ENCODE assay signal across 8 cellular contexts in genomic region chr3:50192689-50193141, GRCh38. TPM values are rescaled to one million over a fixed set of nuclear protein-coding genes. Genes with fewer than 3 reads are reported as not detected.
DNase-seq lines count a peak whose midpoint lies in the region; ATAC-seq and TF ChIP-seq lines count a peak whose summit lies in the region.

No MANE protein-coding gene starts in this region.

- no peak overlapping the region for H3K27ac Mint-ChIP-seq in activated naive CD8-positive, alpha-beta T cell treated with anti-CD3 and anti-CD28 coated beads, Interleukin-2, amount 50 U/mL, for 24 hours

- DNase-seq in Daoy (ENCODE audit: low read depth): peak; percentile 51
- DNase-seq in T-helper 1 cell: peak; percentile 58 to 84 (median 65)
- DNase-seq in activated naive CD8-positive, alpha-beta T cell treated with anti-CD3 and anti-CD28 coated beads, Interleukin-2, amount 50 U/mL, for 24 hours: peak; percentile 87
- peak; percentile 78 for DNase-seq in left ventricle myocardium superior
- peak; percentile 84 for DNase-seq in sciatic nerve (ENCODE audit: low spot score)

- TF ChIP-seq CTCF in LNCAP (IDR thresholded peaks at IDR 0.05): peak; percentile 94

- peaks cover 12% of the 10 kb centered on the region for H3K4me1 Mint-ChIP-seq in activated naive CD8-positive, alpha-beta T cell treated with anti-CD3 and anti-CD28 coated beads, Interleukin-2, amount 50 U/mL, for 24 hours

- peak; percentile 34 for ATAC-seq in activated naive CD8-positive, alpha-beta T cell treated with anti-CD3 and anti-CD28 coated beads, Interleukin-2, amount 50 U/mL, for 24 hours
- ATAC-seq in left ventricle myocardium superior (peak; percentile 41), sciatic nerve (peak; percentile 36), HG03135 (IDR thresholded peaks at IDR 0.05; ENCODE audit: unreplicated experiment) (no peak), HG03378 (IDR thresholded peaks at IDR 0.05; ENCODE audit: unreplicated experiment) (no peak)

- H3K36me3 Mint-ChIP-seq in activated naive CD8-positive, alpha-beta T cell treated with anti-CD3 and anti-CD28 coated beads, Interleukin-2, amount 50 U/mL, for 24 hours (ENCODE audit: low read depth): no peaks in the 10 kb centered on the region

- intact Hi-C loops in left ventricle myocardium superior (cut with micrococcal nuclease) (loop anchor here (5.0 kb wide), 1 partner anchor 35 kb away; no protein-coding TSS in a partner anchor), sciatic nerve (cut with DNase I) (no loop called here)

- no peaks in the 10 kb centered on the region for H3K9me3 Mint-ChIP-seq in activated naive CD8-positive, alpha-beta T cell treated with anti-CD3 and anti-CD28 coated beads, Interleukin-2, amount 50 U/mL, for 24 hours

- no peak overlapping the region for H3K4me3 Mint-ChIP-seq in activated naive CD8-positive, alpha-beta T cell treated with anti-CD3 and anti-CD28 coated beads, Interleukin-2, amount 50 U/mL, for 24 hours

- peaks cover 14% of the 10 kb centered on the region for H3K27me3 Mint-ChIP-seq in activated naive CD8-positive, alpha-beta T cell treated with anti-CD3 and anti-CD28 coated beads, Interleukin-2, amount 50 U/mL, for 24 hours

RNA-seq across cellular contexts. Expression of gene GNAT1, which starts 1.3 kb away (rescaled TPM):
- total RNA-seq in Daoy (2014; rRNA removed; shearing (Covaris generic)): not detected in 2 replicates
- total RNA-seq in left ventricle myocardium superior: not detected
- total RNA-seq in sciatic nerve: not detected

RNA-seq across cellular contexts. Expression of gene SLC38A3, which starts 12.4 kb away (rescaled TPM):
- not detected in 2 replicates for total RNA-seq in Daoy (2014; rRNA removed; shearing (Covaris generic))
- total RNA-seq in left ventricle myocardium superior (10.4 TPM), sciatic nerve (2.5 TPM)

RNA-seq across cellular contexts. Expression of gene SEMA3F, which starts 37.6 kb away (rescaled TPM):
- 0.51 and 1.4 TPM in 2 replicates for total RNA-seq in Daoy (2014; rRNA removed; shearing (Covaris generic))
- total RNA-seq in left ventricle myocardium superior (11.4 TPM), sciatic nerve (29.3 TPM)

RNA-seq across cellular contexts. Expression of gene GNAI2, which starts 43.3 kb away (rescaled TPM):
- 139 and 163 TPM in 2 replicates for total RNA-seq in Daoy (2014; rRNA removed; shearing (Covaris generic))
- 137 TPM for total RNA-seq in left ventricle myocardium superior
- total RNA-seq in sciatic nerve: 313 TPM

Comparison
In these comparisons a context has a peak if more than half of its experiments do, and no peak if none do; other contexts are left out.
1. ATAC-seq: peak in activated naive CD8-positive, alpha-beta T cell treated with anti-CD3 and anti-CD28 coated beads, Interleukin-2, amount 50 U/mL, for 24 hours (single experiment), left ventricle myocardium superior (single experiment) and sciatic nerve (single experiment); none in HG03135 (single experiment) and HG03378 (single experiment).
2. Peak in every context shown above with its lines, with median percentiles within 50 percentile points of each other: DNase-seq.